24 cellular contexts compared by ENCODE assay signal in the genomic region with DNA sequence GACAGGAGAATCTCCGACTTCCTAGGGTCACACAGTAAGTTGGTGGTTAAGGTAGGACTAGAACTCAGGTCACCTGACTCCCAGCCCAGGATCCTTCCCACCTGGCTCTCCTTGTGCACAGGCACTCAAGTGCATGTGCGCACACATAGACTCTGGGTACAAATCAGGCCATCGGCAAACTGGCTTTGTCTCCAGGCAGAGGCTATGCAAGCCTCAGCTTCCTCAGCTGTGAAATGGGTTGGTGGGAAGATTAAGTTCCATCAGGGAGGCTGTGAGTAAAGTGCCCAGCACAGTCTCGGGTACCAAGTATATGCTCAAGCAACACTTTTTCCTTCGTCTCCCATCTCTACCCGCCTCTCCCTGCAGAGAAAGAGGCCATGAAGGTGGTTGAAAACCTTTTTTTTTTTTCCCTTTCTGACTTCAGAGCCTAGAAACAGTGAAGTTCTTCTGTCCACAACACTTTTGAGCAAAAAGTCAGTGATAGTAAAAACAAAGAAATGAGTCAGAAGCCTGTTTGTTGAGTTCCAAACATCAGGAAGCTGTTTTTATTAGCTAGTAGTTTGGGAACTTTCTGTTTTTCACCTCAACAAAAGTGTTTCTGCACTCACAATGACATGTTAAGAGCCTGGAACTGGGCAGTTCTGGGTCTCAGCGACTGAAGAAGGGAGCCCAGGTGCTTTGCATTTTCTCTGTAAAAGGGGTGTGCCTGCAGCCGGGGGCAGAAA.
"Had no signal": no experiment of that assay in that cellular context is flagged by ENCODE, and none has a peak within 500 bp of the region (broad histone marks: within the 10 kb centered on the region; RNA-seq: fewer than 3 reads in every experiment).

No MANE protein-coding gene starts in this region.

- FAIRE-seq: keratinocyte, pancreas had no signal

- H3K27me3 ChIP-seq: neutrophil, pancreas, suprapubic skin, upper lobe of right lung had no signal

- H3K4me3 ChIP-seq: coronary artery, esophagus squamous epithelium, lower lobe of right lung, pancreas, smooth muscle cell, suprapubic skin, upper lobe of right lung had no signal

- H3K27ac ChIP-seq: coronary artery, esophagus squamous epithelium, foreskin keratinocyte, lower lobe of right lung, neutrophil, pancreas, suprapubic skin, upper lobe of right lung had no signal

- H3K36me3 ChIP-seq: esophagus squamous epithelium, lower lobe of right lung, neutrophil, pancreas, suprapubic skin, upper lobe of right lung had no signal

- H3K4me2 ChIP-seq: smooth muscle cell had no signal

- ATAC-seq: activated CD8-positive, alpha-beta T cell treated with anti-CD3 and anti-CD28 coated beads, Interleukin-2, amount 10 ng/mL, durations not matched to agents 7 days and 5 days; foreskin keratinocyte; lower lobe of right lung; natural killer cell treated with Interleukin-12 subunit alpha and Interleukin-12 subunit beta and Interleukin-15 and Interleukin-18, amount 100 ng/mL, for 72 hours; pancreas; sciatic nerve; upper lobe of right lung had no signal

- H3K4me1 ChIP-seq: esophagus squamous epithelium, foreskin keratinocyte, lower lobe of right lung, suprapubic skin, upper lobe of right lung had no signal

- DNase-seq: activated CD4-positive, alpha-beta T cell treated with anti-CD3 and anti-CD28 coated beads, Interleukin-2, amount 10 ng/mL, durations not matched to agents 7 days and 5 days; activated CD8-positive, alpha-beta T cell treated with anti-CD3 and anti-CD28 coated beads, Interleukin-2, amount 10 ng/mL, durations not matched to agents 7 days and 5 days; activated naive CD4-positive, alpha-beta T cell treated with Interleukin-2 at 50 U/mL for 16 hours; activated naive CD8-positive, alpha-beta T cell treated with anti-CD3 and anti-CD28 coated beads, Interleukin-2, amount 10 ng/mL, durations not matched to agents 7 days and 5 days; activated T-cell treated with anti-CD3 and anti-CD28 coated beads, Interleukin-2, amount 50 U/mL, for 24 hours; amygdala; effector CD4-positive, alpha-beta T cell; esophagus squamous epithelium; glutamatergic neuron; hypothalamus; lower lobe of right lung; pancreas; stimulated activated CD4-positive, alpha-beta T cell treated with anti-CD3 and anti-CD28 coated beads, Interleukin-4, amount 100 ng/mL, for 1 hour; stimulated activated naive CD8-positive, alpha-beta T cell treated with anti-CD3 and anti-CD28 coated beads, Interleukin-15, amount 100 ng/mL, for 72 hours; T1000; upper lobe of right lung had no signal

- H3K9me3 ChIP-seq: esophagus squamous epithelium, lower lobe of right lung, neutrophil, pancreas, suprapubic skin, upper lobe of right lung had no signal
